Comparison of ENCODE assay signal across 1 cellular context in the genomic region with DNA sequence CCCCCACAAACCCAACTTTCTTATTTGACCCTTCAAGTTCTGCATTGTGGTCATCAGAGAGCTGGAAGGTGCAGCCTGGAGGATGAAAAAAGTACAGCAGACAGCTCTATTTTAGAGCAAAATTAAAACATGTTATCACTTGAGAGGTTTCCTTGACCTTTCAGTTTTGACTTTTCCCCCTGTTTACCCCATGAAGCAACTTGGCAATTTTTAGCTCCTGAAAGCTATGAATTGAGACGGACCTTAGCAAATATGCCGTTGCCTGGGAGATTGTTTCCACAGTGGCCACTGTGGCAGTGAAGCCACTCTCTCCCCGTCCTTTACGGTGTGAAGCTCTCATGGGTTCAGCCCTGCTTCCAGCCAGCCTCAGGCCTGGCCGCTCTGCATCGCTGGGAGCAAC.
TF ChIP-seq lines count a peak whose summit lies in the region.

No MANE protein-coding gene starts in this region.

TF ChIP-seq in GM12878, 131 proteins besides CTCF, POLR2A, EP300 and RAD21 (continued from another document):
- no peak for TF ChIP-seq PML (IDR thresholded peaks at IDR 0.05; ENCODE audit: low read length)
- TF ChIP-seq CREM (IDR thresholded peaks at IDR 0.05; ENCODE audit: low read depth): peak; percentile 49; the same call in 1 of the 2 replicates
- TF ChIP-seq ZNF217 (IDR thresholded peaks at IDR 0.05): no peak
- TF ChIP-seq NR2C1 (IDR thresholded peaks at IDR 0.05): no peak
- TF ChIP-seq EGR1 (IDR thresholded peaks at IDR 0.05; ENCODE audit: borderline replicate concordance in 1 of 2, low read depth in 2 of 2, low read length in 2 of 2): no peak
- TF ChIP-seq ATF2 (IDR thresholded peaks at IDR 0.05; ENCODE audit: low read length): peak; percentile 46; the same call in 1 of the 2 replicates
